Comparison of ENCODE assay signal across 25 cellular contexts in the genomic region with DNA sequence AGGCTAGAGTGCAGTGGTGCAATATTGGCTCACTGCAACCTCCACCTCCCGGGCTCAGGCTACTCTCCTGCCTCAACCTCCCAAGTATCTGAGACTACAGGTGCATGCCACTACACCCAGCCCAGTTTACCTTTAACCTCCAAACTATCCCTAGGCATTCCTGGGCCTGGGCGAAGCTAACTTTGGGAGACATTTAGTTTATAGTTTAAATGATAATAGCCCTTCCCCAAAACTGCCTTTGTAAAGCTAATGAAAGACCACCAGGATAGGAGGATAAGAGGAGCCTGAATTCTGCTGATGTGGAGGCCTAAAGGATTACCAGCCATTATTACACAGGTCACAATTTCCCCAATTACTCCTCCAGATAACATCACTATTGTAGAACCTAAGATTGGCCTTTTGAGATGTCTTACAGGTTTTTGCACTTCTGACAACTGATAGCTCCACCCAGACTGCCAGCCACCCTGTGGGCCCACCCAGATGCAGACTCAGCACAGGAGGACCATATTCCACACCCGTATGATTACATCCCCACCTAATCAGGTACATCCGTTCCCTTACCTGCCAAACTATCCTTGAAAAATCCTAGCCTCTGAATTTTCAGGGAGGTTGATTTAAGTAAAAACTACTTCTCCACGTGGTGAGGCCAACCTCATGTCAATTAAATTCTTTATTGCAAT.
"Had no signal": no experiment of that assay in that cellular context is flagged by ENCODE, and none has a peak within 500 bp of the region (broad histone marks: within the 10 kb centered on the region; RNA-seq: fewer than 3 reads in every experiment).

No MANE protein-coding gene starts in this region.

- H3K27me3 Mint-ChIP-seq: activated T-cell treated with anti-CD3 and anti-CD28 coated beads, Interleukin-2, amount 50 U/mL, for 24 hours had no signal

- DNase-seq: activated CD4-positive, alpha-beta T cell treated with anti-CD3 and anti-CD28 coated beads, Interleukin-2, amount 10 ng/mL, durations not matched to agents 24 days and 14 days; activated CD4-positive, alpha-beta T cell treated with anti-CD3 and anti-CD28 coated beads, Interleukin-2, amount 50 U/mL, for 48 hours; activated CD8-positive, alpha-beta T cell treated with anti-CD3 and anti-CD28 coated beads, Interleukin-2, amount 10 ng/mL, durations not matched to agents 7 days and 5 days; activated gamma-delta T cell treated with Interleukin-2 at 50 U/mL for 16 hours; activated naive CD4-positive, alpha-beta T cell treated with anti-CD3 and anti-CD28 coated beads for 36 hours; activated T-cell treated with anti-CD3 and anti-CD28 coated beads, Interleukin-2, amount 50 U/mL, for 24 hours; adrenal gland; body of pancreas; Karpas-422; NCI-H1105; NCI-H1417 treated with DMSO at 0.1 percent for 48 hours; NCI-H187 treated with DMSO at 0.1 percent for 48 hours; NCI-H2081; NCI-H226; NCI-H446 treated with DMSO at 0.1 percent for 48 hours; NCI-H524; NCI-H69; PC-3; Right ventricle myocardium superior; SJCRH30; T1000; WERI-Rb-1 had no signal

- H3K4me1 ChIP-seq: adrenal gland, body of pancreas, breast epithelium, SJCRH30 had no signal

- H3K27me3 ChIP-seq: adrenal gland, body of pancreas, breast epithelium, SJCRH30 had no signal

- H3K4me3 Mint-ChIP-seq: activated CD4-positive, alpha-beta T cell treated with anti-CD3 and anti-CD28 coated beads, Interleukin-2, amount 10 ng/mL, durations not matched to agents 24 days and 14 days; activated CD8-positive, alpha-beta T cell treated with anti-CD3 and anti-CD28 coated beads, Interleukin-2, amount 10 ng/mL, durations not matched to agents 7 days and 5 days; activated naive CD4-positive, alpha-beta T cell treated with anti-CD3 and anti-CD28 coated beads for 36 hours; activated T-cell treated with anti-CD3 and anti-CD28 coated beads, Interleukin-2, amount 50 U/mL, for 24 hours had no signal

- H3K9me3 ChIP-seq: adrenal gland, body of pancreas, breast epithelium, SJCRH30 had no signal

- H3K4me1 Mint-ChIP-seq: activated CD4-positive, alpha-beta T cell treated with anti-CD3 and anti-CD28 coated beads, Interleukin-2, amount 10 ng/mL, durations not matched to agents 24 days and 14 days had no signal

- H3K27ac Mint-ChIP-seq: activated CD4-positive, alpha-beta T cell treated with anti-CD3 and anti-CD28 coated beads, Interleukin-2, amount 10 ng/mL, durations not matched to agents 24 days and 14 days; activated CD8-positive, alpha-beta T cell treated with anti-CD3 and anti-CD28 coated beads, Interleukin-2, amount 10 ng/mL, durations not matched to agents 7 days and 5 days; activated naive CD4-positive, alpha-beta T cell treated with anti-CD3 and anti-CD28 coated beads for 36 hours; activated naive CD4-positive, alpha-beta T cell treated with anti-CD3 and anti-CD28 coated beads, Interleukin-2, amount 50 U/mL, for 72 hours; activated T-cell treated with anti-CD3 and anti-CD28 coated beads, Interleukin-2, amount 50 U/mL, for 24 hours had no signal

- H3K36me3 Mint-ChIP-seq: activated naive CD4-positive, alpha-beta T cell treated with anti-CD3 and anti-CD28 coated beads, Interleukin-2, amount 50 U/mL, for 72 hours had no signal

- H3K9me3 Mint-ChIP-seq: activated CD4-positive, alpha-beta T cell treated with anti-CD3 and anti-CD28 coated beads, Interleukin-2, amount 10 ng/mL, durations not matched to agents 24 days and 14 days; activated naive CD4-positive, alpha-beta T cell treated with anti-CD3 and anti-CD28 coated beads for 36 hours; activated naive CD4-positive, alpha-beta T cell treated with anti-CD3 and anti-CD28 coated beads, Interleukin-2, amount 50 U/mL, for 72 hours; activated T-cell treated with anti-CD3 and anti-CD28 coated beads, Interleukin-2, amount 50 U/mL, for 24 hours had no signal

- H3K4me3 ChIP-seq: adrenal gland, body of pancreas, breast epithelium, SJCRH30, SK-N-MC had no signal

- H3K36me3 ChIP-seq: adrenal gland, breast epithelium, SJCRH30, WERI-Rb-1 had no signal

- ATAC-seq: activated CD8-positive, alpha-beta T cell treated with anti-CD3 and anti-CD28 coated beads, Interleukin-2, amount 10 ng/mL, durations not matched to agents 7 days and 5 days; activated naive CD4-positive, alpha-beta T cell treated with anti-CD3 and anti-CD28 coated beads, Interleukin-2, amount 50 U/mL, for 72 hours; body of pancreas; PC-3 had no signal

- H3K27ac ChIP-seq: adrenal gland, body of pancreas, breast epithelium, SJCRH30, SK-N-MC, WERI-Rb-1 had no signal
